ENCODE assay signal across 1 cellular context in the genomic region with DNA sequence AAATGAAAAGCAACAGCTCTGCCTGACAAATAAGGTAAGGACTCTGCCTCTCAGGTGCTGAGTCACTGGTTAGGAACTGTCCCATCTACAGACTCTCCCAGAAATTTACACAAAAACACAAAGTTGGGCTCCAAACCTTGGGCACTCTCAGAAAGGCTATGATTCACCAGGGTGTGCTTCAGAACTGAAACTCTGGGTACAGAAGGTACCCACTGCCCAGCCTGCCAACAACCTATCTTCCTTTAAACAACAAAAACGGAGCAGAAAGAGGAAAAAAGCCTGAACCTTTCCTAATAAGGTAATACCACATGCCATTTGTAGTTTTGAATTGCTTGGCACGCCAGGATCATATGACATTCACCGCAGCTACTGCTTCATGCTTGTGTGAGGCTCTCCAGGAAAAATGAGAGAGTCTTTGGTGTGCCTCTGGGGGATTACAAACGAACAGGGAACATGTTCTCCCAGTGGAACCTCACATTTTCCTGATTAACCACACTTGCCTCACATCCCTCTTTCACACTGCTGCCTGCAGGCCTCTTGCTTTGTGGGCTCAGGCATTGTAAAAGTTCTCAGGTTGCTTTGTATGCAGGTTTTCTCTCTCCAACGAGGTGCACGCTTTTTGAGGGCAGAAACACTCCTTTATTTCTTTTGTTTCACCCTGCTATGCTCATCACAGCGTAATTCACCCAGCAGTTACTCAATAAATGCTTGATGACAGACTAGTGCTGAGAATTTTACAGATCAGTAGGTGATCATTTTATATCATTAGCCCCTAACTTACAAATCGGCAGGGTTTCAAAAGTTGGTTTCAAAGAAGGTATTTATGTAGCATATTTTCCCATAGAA.
A peak's percentile ranks its signal among the peaks of the same experiment; 100 is the strongest.
TF ChIP-seq lines count a peak whose summit lies in the region.

No MANE protein-coding gene starts in this region.

TF ChIP-seq in HEK293, 187 proteins besides CTCF, POLR2A, EP300 and RAD21 (continued from another document and continues in another):
- 0 out of 2 replicates have a peak, but pooled peaks have one; percentile 11 for TF ChIP-seq ZBTB48 (tag by site-specific recombination; IDR thresholded peaks at IDR 0.05)
- TF ChIP-seq MZF1 (tag by site-specific recombination; IDR thresholded peaks at IDR 0.05; ENCODE audit: borderline replicate concordance) = peak; percentile 96
- TF ChIP-seq ZNF335 (tag by site-specific recombination; conservative IDR thresholded peaks at IDR 0.05) = peak; percentile 48; the same call in 1 of the 2 replicates
- peak; percentile 55 for TF ChIP-seq ZNF629 (tag by site-specific recombination; IDR thresholded peaks at IDR 0.05)
- peak; percentile 64; the same call in 1 of the 2 replicates for TF ChIP-seq ZNF423 (tag by site-specific recombination; IDR thresholded peaks at IDR 0.05)
- TF ChIP-seq ZNF24 (tag by site-specific recombination; IDR thresholded peaks at IDR 0.05) = peak; percentile 86
- TF ChIP-seq, protein P1, sequence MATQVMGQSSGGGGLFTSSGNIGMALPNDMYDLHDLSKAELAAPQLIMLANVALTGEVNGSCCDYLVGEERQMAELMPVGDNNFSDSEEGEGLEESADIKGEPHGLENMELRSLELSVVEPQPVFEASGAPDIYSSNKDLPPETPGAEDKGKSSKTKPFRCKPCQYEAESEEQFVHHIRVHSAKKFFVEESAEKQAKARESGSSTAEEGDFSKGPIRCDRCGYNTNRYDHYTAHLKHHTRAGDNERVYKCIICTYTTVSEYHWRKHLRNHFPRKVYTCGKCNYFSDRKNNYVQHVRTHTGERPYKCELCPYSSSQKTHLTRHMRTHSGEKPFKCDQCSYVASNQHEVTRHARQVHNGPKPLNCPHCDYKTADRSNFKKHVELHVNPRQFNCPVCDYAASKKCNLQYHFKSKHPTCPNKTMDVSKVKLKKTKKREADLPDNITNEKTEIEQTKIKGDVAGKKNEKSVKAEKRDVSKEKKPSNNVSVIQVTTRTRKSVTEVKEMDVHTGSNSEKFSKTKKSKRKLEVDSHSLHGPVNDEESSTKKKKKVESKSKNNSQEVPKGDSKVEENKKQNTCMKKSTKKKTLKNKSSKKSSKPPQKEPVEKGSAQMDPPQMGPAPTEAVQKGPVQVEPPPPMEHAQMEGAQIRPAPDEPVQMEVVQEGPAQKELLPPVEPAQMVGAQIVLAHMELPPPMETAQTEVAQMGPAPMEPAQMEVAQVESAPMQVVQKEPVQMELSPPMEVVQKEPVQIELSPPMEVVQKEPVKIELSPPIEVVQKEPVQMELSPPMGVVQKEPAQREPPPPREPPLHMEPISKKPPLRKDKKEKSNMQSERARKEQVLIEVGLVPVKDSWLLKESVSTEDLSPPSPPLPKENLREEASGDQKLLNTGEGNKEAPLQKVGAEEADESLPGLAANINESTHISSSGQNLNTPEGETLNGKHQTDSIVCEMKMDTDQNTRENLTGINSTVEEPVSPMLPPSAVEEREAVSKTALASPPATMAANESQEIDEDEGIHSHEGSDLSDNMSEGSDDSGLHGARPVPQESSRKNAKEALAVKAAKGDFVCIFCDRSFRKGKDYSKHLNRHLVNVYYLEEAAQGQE (tag by site-specific recombination; IDR thresholded peaks at IDR 0.05) = peak; percentile 61; the same call in 1 of the 2 replicates
- TF ChIP-seq ZNF707 (tag by site-specific recombination; IDR thresholded peaks at IDR 0.05) = no peak
- TF ChIP-seq ZNF596 (tag by site-specific recombination; IDR thresholded peaks at IDR 0.05) = peak; percentile 81
- TF ChIP-seq ZNF248 (tag by site-specific recombination; IDR thresholded peaks at IDR 0.05) = no peak
- TF ChIP-seq, protein P2, sequence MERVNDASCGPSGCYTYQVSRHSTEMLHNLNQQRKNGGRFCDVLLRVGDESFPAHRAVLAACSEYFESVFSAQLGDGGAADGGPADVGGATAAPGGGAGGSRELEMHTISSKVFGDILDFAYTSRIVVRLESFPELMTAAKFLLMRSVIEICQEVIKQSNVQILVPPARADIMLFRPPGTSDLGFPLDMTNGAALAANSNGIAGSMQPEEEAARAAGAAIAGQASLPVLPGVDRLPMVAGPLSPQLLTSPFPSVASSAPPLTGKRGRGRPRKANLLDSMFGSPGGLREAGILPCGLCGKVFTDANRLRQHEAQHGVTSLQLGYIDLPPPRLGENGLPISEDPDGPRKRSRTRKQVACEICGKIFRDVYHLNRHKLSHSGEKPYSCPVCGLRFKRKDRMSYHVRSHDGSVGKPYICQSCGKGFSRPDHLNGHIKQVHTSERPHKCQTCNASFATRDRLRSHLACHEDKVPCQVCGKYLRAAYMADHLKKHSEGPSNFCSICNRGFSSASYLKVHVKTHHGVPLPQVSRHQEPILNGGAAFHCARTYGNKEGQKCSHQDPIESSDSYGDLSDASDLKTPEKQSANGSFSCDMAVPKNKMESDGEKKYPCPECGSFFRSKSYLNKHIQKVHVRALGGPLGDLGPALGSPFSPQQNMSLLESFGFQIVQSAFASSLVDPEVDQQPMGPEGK (tag by site-specific recombination; IDR thresholded peaks at IDR 0.05) = peak; percentile 32; the same call in 1 of the 2 replicates
- no peak for TF ChIP-seq ZEB2 (tag by site-specific recombination; IDR thresholded peaks at IDR 0.05)
- TF ChIP-seq ZNF785 (tag by site-specific recombination; IDR thresholded peaks at IDR 0.05) = no peak
- peak; percentile 67; the same call in 1 of the 2 replicates for TF ChIP-seq ZNF10 (tag by site-specific recombination; IDR thresholded peaks at IDR 0.05)
- TF ChIP-seq SCRT2 (tag by site-specific recombination; IDR thresholded peaks at IDR 0.05) = peak; percentile 73
- TF ChIP-seq, protein P3, sequence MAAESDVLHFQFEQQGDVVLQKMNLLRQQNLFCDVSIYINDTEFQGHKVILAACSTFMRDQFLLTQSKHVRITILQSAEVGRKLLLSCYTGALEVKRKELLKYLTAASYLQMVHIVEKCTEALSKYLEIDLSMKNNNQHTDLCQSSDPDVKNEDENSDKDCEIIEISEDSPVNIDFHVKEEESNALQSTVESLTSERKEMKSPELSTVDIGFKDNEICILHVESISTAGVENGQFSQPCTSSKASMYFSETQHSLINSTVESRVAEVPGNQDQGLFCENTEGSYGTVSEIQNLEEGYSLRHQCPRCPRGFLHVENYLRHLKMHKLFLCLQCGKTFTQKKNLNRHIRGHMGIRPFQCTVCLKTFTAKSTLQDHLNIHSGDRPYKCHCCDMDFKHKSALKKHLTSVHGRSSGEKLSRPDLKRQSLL (tag by site-specific recombination; IDR thresholded peaks at IDR 0.05) = 0 out of 2 replicates have a peak, but pooled peaks have one; percentile 7
- peak; percentile 36; the same call in 1 of the 2 replicates for TF ChIP-seq PRDM1 (tag by site-specific recombination; IDR thresholded peaks at IDR 0.05)
- peak; percentile 58 for TF ChIP-seq ZNF843 (tag by site-specific recombination; IDR thresholded peaks at IDR 0.05)
- peak; percentile 86 for TF ChIP-seq FEZF1 (tag by site-specific recombination; IDR thresholded peaks at IDR 0.05)
- TF ChIP-seq, protein P4, sequence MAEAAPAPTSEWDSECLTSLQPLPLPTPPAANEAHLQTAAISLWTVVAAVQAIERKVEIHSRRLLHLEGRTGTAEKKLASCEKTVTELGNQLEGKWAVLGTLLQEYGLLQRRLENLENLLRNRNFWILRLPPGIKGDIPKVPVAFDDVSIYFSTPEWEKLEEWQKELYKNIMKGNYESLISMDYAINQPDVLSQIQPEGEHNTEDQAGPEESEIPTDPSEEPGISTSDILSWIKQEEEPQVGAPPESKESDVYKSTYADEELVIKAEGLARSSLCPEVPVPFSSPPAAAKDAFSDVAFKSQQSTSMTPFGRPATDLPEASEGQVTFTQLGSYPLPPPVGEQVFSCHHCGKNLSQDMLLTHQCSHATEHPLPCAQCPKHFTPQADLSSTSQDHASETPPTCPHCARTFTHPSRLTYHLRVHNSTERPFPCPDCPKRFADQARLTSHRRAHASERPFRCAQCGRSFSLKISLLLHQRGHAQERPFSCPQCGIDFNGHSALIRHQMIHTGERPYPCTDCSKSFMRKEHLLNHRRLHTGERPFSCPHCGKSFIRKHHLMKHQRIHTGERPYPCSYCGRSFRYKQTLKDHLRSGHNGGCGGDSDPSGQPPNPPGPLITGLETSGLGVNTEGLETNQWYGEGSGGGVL (tag by site-specific recombination; IDR thresholded peaks at IDR 0.05) = peak; percentile 58; the same call in 1 of the 2 replicates
- TF ChIP-seq, protein P5, sequence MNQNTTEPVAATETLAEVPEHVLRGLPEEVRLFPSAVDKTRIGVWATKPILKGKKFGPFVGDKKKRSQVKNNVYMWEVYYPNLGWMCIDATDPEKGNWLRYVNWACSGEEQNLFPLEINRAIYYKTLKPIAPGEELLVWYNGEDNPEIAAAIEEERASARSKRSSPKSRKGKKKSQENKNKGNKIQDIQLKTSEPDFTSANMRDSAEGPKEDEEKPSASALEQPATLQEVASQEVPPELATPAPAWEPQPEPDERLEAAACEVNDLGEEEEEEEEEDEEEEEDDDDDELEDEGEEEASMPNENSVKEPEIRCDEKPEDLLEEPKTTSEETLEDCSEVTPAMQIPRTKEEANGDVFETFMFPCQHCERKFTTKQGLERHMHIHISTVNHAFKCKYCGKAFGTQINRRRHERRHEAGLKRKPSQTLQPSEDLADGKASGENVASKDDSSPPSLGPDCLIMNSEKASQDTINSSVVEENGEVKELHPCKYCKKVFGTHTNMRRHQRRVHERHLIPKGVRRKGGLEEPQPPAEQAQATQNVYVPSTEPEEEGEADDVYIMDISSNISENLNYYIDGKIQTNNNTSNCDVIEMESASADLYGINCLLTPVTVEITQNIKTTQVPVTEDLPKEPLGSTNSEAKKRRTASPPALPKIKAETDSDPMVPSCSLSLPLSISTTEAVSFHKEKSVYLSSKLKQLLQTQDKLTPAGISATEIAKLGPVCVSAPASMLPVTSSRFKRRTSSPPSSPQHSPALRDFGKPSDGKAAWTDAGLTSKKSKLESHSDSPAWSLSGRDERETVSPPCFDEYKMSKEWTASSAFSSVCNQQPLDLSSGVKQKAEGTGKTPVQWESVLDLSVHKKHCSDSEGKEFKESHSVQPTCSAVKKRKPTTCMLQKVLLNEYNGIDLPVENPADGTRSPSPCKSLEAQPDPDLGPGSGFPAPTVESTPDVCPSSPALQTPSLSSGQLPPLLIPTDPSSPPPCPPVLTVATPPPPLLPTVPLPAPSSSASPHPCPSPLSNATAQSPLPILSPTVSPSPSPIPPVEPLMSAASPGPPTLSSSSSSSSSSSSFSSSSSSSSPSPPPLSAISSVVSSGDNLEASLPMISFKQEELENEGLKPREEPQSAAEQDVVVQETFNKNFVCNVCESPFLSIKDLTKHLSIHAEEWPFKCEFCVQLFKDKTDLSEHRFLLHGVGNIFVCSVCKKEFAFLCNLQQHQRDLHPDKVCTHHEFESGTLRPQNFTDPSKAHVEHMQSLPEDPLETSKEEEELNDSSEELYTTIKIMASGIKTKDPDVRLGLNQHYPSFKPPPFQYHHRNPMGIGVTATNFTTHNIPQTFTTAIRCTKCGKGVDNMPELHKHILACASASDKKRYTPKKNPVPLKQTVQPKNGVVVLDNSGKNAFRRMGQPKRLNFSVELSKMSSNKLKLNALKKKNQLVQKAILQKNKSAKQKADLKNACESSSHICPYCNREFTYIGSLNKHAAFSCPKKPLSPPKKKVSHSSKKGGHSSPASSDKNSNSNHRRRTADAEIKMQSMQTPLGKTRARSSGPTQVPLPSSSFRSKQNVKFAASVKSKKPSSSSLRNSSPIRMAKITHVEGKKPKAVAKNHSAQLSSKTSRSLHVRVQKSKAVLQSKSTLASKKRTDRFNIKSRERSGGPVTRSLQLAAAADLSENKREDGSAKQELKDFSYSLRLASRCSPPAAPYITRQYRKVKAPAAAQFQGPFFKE (tag by site-specific recombination; IDR thresholded peaks at IDR 0.05; ENCODE audit: borderline replicate concordance) = no peak
- no peak for TF ChIP-seq ZNF623 (tag by site-specific recombination; IDR thresholded peaks at IDR 0.05)
- TF ChIP-seq ZNF792 (tag by site-specific recombination; IDR thresholded peaks at IDR 0.05) = no peak
- no peak for TF ChIP-seq ZNF514 (tag by site-specific recombination; IDR thresholded peaks at IDR 0.05)
- peak; percentile 94 for TF ChIP-seq ZSCAN30 (tag by site-specific recombination; IDR thresholded peaks at IDR 0.05)
- TF ChIP-seq, protein P6, sequence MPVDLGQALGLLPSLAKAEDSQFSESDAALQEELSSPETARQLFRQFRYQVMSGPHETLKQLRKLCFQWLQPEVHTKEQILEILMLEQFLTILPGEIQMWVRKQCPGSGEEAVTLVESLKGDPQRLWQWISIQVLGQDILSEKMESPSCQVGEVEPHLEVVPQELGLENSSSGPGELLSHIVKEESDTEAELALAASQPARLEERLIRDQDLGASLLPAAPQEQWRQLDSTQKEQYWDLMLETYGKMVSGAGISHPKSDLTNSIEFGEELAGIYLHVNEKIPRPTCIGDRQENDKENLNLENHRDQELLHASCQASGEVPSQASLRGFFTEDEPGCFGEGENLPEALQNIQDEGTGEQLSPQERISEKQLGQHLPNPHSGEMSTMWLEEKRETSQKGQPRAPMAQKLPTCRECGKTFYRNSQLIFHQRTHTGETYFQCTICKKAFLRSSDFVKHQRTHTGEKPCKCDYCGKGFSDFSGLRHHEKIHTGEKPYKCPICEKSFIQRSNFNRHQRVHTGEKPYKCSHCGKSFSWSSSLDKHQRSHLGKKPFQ (tag by site-specific recombination; IDR thresholded peaks at IDR 0.05) = peak; percentile 49; the same call in 1 of the 2 replicates
- peak; percentile 72 for TF ChIP-seq IKZF3 (tag by site-specific recombination; IDR thresholded peaks at IDR 0.05)
- TF ChIP-seq, protein P7, sequence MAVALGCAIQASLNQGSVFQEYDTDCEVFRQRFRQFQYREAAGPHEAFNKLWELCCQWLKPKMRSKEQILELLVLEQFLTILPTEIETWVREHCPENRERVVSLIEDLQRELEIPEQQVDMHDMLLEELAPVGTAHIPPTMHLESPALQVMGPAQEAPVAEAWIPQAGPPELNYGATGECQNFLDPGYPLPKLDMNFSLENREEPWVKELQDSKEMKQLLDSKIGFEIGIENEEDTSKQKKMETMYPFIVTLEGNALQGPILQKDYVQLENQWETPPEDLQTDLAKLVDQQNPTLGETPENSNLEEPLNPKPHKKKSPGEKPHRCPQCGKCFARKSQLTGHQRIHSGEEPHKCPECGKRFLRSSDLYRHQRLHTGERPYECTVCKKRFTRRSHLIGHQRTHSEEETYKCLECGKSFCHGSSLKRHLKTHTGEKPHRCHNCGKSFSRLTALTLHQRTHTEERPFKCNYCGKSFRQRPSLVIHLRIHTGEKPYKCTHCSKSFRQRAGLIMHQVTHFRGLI (tag by site-specific recombination; IDR thresholded peaks at IDR 0.05) = peak; percentile 73
- TF ChIP-seq, protein P8, sequence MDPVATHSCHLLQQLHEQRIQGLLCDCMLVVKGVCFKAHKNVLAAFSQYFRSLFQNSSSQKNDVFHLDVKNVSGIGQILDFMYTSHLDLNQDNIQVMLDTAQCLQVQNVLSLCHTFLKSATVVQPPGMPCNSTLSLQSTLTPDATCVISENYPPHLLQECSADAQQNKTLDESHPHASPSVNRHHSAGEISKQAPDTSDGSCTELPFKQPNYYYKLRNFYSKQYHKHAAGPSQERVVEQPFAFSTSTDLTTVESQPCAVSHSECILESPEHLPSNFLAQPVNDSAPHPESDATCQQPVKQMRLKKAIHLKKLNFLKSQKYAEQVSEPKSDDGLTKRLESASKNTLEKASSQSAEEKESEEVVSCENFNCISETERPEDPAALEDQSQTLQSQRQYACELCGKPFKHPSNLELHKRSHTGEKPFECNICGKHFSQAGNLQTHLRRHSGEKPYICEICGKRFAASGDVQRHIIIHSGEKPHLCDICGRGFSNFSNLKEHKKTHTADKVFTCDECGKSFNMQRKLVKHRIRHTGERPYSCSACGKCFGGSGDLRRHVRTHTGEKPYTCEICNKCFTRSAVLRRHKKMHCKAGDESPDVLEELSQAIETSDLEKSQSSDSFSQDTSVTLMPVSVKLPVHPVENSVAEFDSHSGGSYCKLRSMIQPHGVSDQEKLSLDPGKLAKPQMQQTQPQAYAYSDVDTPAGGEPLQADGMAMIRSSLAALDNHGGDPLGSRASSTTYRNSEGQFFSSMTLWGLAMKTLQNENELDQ (tag by site-specific recombination; IDR thresholded peaks at IDR 0.05; ENCODE audit: low read depth) = no peak
- TF ChIP-seq ZNF548 (tag by site-specific recombination; IDR thresholded peaks at IDR 0.05) = no peak
- TF ChIP-seq ZNF544 (tag by site-specific recombination; IDR thresholded peaks at IDR 0.05) = no peak
- TF ChIP-seq ZNF433 (tag by site-specific recombination; IDR thresholded peaks at IDR 0.05; ENCODE audit: low read depth) = no peak
